ENCODE assay signal across 13 cellular contexts in the genomic region with DNA sequence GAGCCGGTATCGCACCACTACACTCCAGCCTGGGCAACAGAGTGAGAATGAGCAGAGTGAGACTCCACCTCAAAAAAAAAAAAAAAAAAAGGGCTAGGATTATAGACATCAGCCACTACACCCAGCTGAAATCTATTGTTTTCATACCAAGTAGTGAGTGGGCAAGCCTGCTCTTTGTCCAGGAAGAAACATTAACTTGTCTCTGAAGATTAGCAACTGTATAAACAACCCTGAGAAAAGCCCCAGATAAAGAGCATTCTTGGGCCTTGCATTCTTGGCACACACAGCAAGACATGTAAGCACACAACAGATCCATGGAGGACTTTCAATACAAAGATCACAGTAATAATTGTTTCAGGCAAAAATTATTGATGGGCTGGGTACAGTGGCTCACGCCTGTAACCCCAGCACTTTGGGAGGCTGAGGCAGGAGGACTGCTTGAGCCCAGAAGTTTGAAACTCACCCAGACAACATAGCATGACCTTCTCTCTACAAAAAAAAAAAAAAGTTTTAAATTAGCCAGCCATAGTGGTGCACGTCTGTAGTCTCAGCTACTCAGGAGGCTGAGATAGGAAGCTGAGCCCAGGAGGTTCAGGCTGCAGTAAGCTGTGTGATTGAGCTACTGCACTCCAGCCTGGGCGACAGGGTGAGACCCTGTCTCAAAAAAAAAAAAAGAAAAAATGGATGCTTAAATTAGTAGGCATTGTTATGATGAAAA. TPM values are rescaled to one million over a fixed set of nuclear protein-coding genes. Genes with fewer than 3 reads are reported as not detected.
DNase-seq lines count a peak whose midpoint lies in the region; TF ChIP-seq lines count a peak whose summit lies in the region.
"Had no signal": no experiment of that assay in that cellular context is flagged by ENCODE, and none has a peak within 500 bp of the region (broad histone marks: within the 10 kb centered on the region; RNA-seq: fewer than 3 reads in every experiment).

No MANE protein-coding gene starts in this region.

- H3K9me2 ChIP-seq in SU-DHL-6 (replicated peaks; ENCODE audit: insufficient read depth, low read length) = no peaks in the 10 kb centered on the region

- DNase-seq in Caco-2 = peak; percentile 71 to 77
- peak; percentile 83 for DNase-seq in fibroblast of peridontal ligament (ENCODE audit: extremely low read depth)
- DNase-seq in progenitor cell of endocrine pancreas (ENCODE audit: low spot score, unreplicated experiment) = no peak
- no peak for DNase-seq in DMS153 (lab: John Stamatoyannopoulos, UW)
- no peak for DNase-seq in NCI-H1436 treated with DMSO at 0.1 percent for 48 hours (lab: John Stamatoyannopoulos, UW)
- DNase-seq in NCI-H1105 treated with DMSO at 0.1 percent for 48 hours (lab: John Stamatoyannopoulos, UW) = no peak
- DNase-seq in activated CD4-positive, alpha-beta memory T cell treated with anti-CD3 and anti-CD28 coated beads, Interleukin-2, amount 10 ng/mL, durations not matched to agents 7 days and 5 days = no peak
- DNase-seq: activated CD4-positive, CD25-positive, alpha-beta regulatory T cell; cortex of kidney; NCI-H526; stimulated activated naive B cell treated with anti-CD40 and anti-IgM and Interleukin-4, amounts not matched to agents 10 μg/mL and 1 μg/mL and 100 μg/mL, for 72 hours had no signal

- H3K36me3 ChIP-seq in Caco-2 (ENCODE audit: control insufficient read depth, insufficient read depth, low read length) = no peaks in the 10 kb centered on the region
- no peaks in the 10 kb centered on the region for H3K36me3 ChIP-seq in SU-DHL-6 (ENCODE audit: low read length)
- H3K36me3 ChIP-seq: neutrophil had no signal

- H3K27me3 ChIP-seq in Caco-2 (replicated peaks; ENCODE audit: control insufficient read depth, insufficient read depth, low read length) = no peaks in the 10 kb centered on the region
- H3K27me3 ChIP-seq in SU-DHL-6 (ENCODE audit: low read length) = no peaks in the 10 kb centered on the region
- H3K27me3 ChIP-seq: neutrophil had no signal

- peaks cover 38% of the 10 kb centered on the region for H3K36me3 Mint-ChIP-seq in Caco-2 (ENCODE audit: insufficient read depth, unreplicated experiment)
- H3K36me3 Mint-ChIP-seq in progenitor cell of endocrine pancreas (ENCODE audit: insufficient read depth) = peaks cover 6% of the 10 kb centered on the region
- H3K36me3 Mint-ChIP-seq in activated CD4-positive, alpha-beta memory T cell treated with anti-CD3 and anti-CD28 coated beads, Interleukin-2, amount 10 ng/mL, durations not matched to agents 7 days and 5 days (ENCODE audit: low read depth) = peaks cover 6% of the 10 kb centered on the region

- CTCF ChIA-PET in Caco-2 (lab: Charles Lee) = interaction anchor here (0.6 to 1.5 kb wide), 3 partner anchors 13 to 46 kb away, joined by 3 to 9 read pairs (median 8); partner anchors contain the start of gene PHKG1
- CTCF ChIA-PET in activated CD4-positive, alpha-beta memory T cell treated with anti-CD3 and anti-CD28 coated beads, Interleukin-2, amount 10 ng/mL, durations not matched to agents 7 days and 5 days (lab: Charles Lee) = interaction anchor here (1.4 kb wide), 1 partner anchor 13 kb away, joined by 4 read pairs; no protein-coding TSS in a partner anchor

- H3K4me3 Mint-ChIP-seq in Caco-2 (ENCODE audit: unreplicated experiment) (peak overlapping the region; percentile 58), progenitor cell of endocrine pancreas (ENCODE audit: low read depth) (peak overlapping the region; percentile 9)
- H3K4me3 Mint-ChIP-seq in activated CD4-positive, alpha-beta memory T cell treated with anti-CD3 and anti-CD28 coated beads, Interleukin-2, amount 10 ng/mL, durations not matched to agents 7 days and 5 days = no peak overlapping the region
- H3K4me3 Mint-ChIP-seq: stimulated activated naive B cell treated with anti-CD40 and anti-IgM and Interleukin-4, amounts not matched to agents 10 μg/mL and 1 μg/mL and 100 μg/mL, for 72 hours had no signal

- no TSS peak for BruUV-seq in Caco-2 (replicated peaks; lab: Mats Ljungman, UMichigan)

- H3K9me3 ChIP-seq in Caco-2 (no peaks in the 10 kb centered on the region), SU-DHL-6 (ENCODE audit: insufficient read depth, low read length) (no peaks in the 10 kb centered on the region)
- H3K9me3 ChIP-seq: neutrophil had no signal

- 0 out of 2 replicates have a peak, but pooled peaks cover 8% of the 10 kb centered on the region for H3F3A ChIP-seq in SU-DHL-6 (ENCODE audit: insufficient read depth)

- peak overlapping the region; percentile 16; the same call in 1 of the 2 replicates for H3K27ac ChIP-seq in SU-DHL-6 (ENCODE audit: low read depth, low read length)
- H3K27ac ChIP-seq: neutrophil had no signal

- H3K4me3 ChIP-seq in Caco-2 (ENCODE audit: low read depth, low read length) (no peak overlapping the region), SU-DHL-6 (ENCODE audit: insufficient read depth, low read length, poor library complexity, severe bottlenecking) (no peak overlapping the region)

- peaks cover 52% of the 10 kb centered on the region for H3K79me2 ChIP-seq in SU-DHL-6 (ENCODE audit: insufficient read depth, low read length)

- H3K9me3 Mint-ChIP-seq in Caco-2 (ENCODE audit: unreplicated experiment) = no peaks in the 10 kb centered on the region
- no peaks in the 10 kb centered on the region for H3K9me3 Mint-ChIP-seq in progenitor cell of endocrine pancreas (ENCODE audit: low read depth)
- H3K9me3 Mint-ChIP-seq in activated CD4-positive, alpha-beta memory T cell treated with anti-CD3 and anti-CD28 coated beads, Interleukin-2, amount 10 ng/mL, durations not matched to agents 7 days and 5 days = no peaks in the 10 kb centered on the region
- H3K9me3 Mint-ChIP-seq: stimulated activated naive B cell treated with anti-CD40 and anti-IgM and Interleukin-4, amounts not matched to agents 10 μg/mL and 1 μg/mL and 100 μg/mL, for 72 hours had no signal

- TF ChIP-seq CTCF in Caco-2 (IDR thresholded peaks at IDR 0.05; ENCODE audit: insufficient read depth in 1 of 2, low read depth in 1 of 2, low read length in 1 of 2, severe bottlenecking in 1 of 2, unreplicated experiment in 1 of 2) (no peak), SU-DHL-6 (IDR thresholded peaks at IDR 0.05; ENCODE audit: insufficient read depth, low read length, poor library complexity, severe bottlenecking) (no peak), progenitor cell of endocrine pancreas (IDR thresholded peaks at IDR 0.05; ENCODE audit: unreplicated experiment) (no peak)

- H3K4me1 Mint-ChIP-seq in Caco-2 (ENCODE audit: low read depth, unreplicated experiment) (peaks cover 11% of the 10 kb centered on the region), progenitor cell of endocrine pancreas (ENCODE audit: low read depth) (peaks cover 12% of the 10 kb centered on the region)
- H3K4me1 Mint-ChIP-seq in activated CD4-positive, alpha-beta memory T cell treated with anti-CD3 and anti-CD28 coated beads, Interleukin-2, amount 10 ng/mL, durations not matched to agents 7 days and 5 days = peaks cover 14% of the 10 kb centered on the region

- H4K20me1 ChIP-seq in SU-DHL-6 (ENCODE audit: low read depth, low read length) = no peaks in the 10 kb centered on the region

- H3K4me1 ChIP-seq in Caco-2 = peaks cover 33% of the 10 kb centered on the region

- H3K27me3 Mint-ChIP-seq in Caco-2 (ENCODE audit: insufficient read depth, unreplicated experiment) = no peaks in the 10 kb centered on the region
- no peaks in the 10 kb centered on the region for H3K27me3 Mint-ChIP-seq in progenitor cell of endocrine pancreas
- H3K27me3 Mint-ChIP-seq in activated CD4-positive, alpha-beta memory T cell treated with anti-CD3 and anti-CD28 coated beads, Interleukin-2, amount 10 ng/mL, durations not matched to agents 7 days and 5 days = no peaks in the 10 kb centered on the region
- H3K27me3 Mint-ChIP-seq: stimulated activated naive B cell treated with anti-CD40 and anti-IgM and Interleukin-4, amounts not matched to agents 10 μg/mL and 1 μg/mL and 100 μg/mL, for 72 hours had no signal

- H3K27ac Mint-ChIP-seq in Caco-2 (ENCODE audit: unreplicated experiment) = peak overlapping the region; percentile 75
- H3K27ac Mint-ChIP-seq in progenitor cell of endocrine pancreas = peak overlapping the region; percentile 98
- no peak overlapping the region for H3K27ac Mint-ChIP-seq in activated CD4-positive, alpha-beta memory T cell treated with anti-CD3 and anti-CD28 coated beads, Interleukin-2, amount 10 ng/mL, durations not matched to agents 7 days and 5 days
- H3K27ac Mint-ChIP-seq: stimulated activated naive B cell treated with anti-CD40 and anti-IgM and Interleukin-4, amounts not matched to agents 10 μg/mL and 1 μg/mL and 100 μg/mL, for 72 hours had no signal

- no peak overlapping the region for H3K9ac ChIP-seq in SU-DHL-6 (ENCODE audit: low read length)

- intact Hi-C loops in Caco-2 (cut with micrococcal nuclease; ENCODE audit: unreplicated experiment) = loop anchor here (1.0 kb wide), 1 partner anchor 13 kb away; no protein-coding TSS in a partner anchor

- H2AFZ ChIP-seq in SU-DHL-6 (ENCODE audit: low read depth, low read length, severe bottlenecking) = no peak overlapping the region

- POLR2A ChIA-PET in Caco-2 (lab: Charles Lee) = interaction anchor here (0.6 to 1.8 kb wide), 6 partner anchors 13 to 444 kb away, joined by 3 to 9 read pairs (median 4); partner anchors contain the start of gene CHCHD2
- POLR2A ChIA-PET in activated CD4-positive, alpha-beta memory T cell treated with anti-CD3 and anti-CD28 coated beads, Interleukin-2, amount 10 ng/mL, durations not matched to agents 7 days and 5 days (lab: Charles Lee) = no interaction called here

- no peak overlapping the region for H3K4me2 ChIP-seq in SU-DHL-6 (ENCODE audit: low read depth, low read length, poor library complexity, severe bottlenecking)

RNA-seq across cellular contexts. Expression of gene PSPH, which starts 4.4 kb away (rescaled TPM):
- total RNA-seq in Caco-2 (2022) (107 and 111 TPM in 2 replicates), progenitor cell of endocrine pancreas (36.6 and 39.8 TPM in 2 replicates)
- 10 to 100 TPM; 12.0 to 13.7 TPM for total RNA-seq in activated CD4-positive, alpha-beta memory T cell treated with anti-CD3 and anti-CD28 coated beads, Interleukin-2, amount 10 ng/mL, durations not matched to agents 7 days and 5 days

RNA-seq across cellular contexts. Expression of gene CCT6A, which starts 4.7 kb away (rescaled TPM):
- total RNA-seq in Caco-2 (2022) (242 and 248 TPM in 2 replicates), progenitor cell of endocrine pancreas (150 and 159 TPM in 2 replicates)
- 100 to 1,000 TPM; 105 TPM for total RNA-seq in activated CD4-positive, alpha-beta memory T cell treated with anti-CD3 and anti-CD28 coated beads, Interleukin-2, amount 10 ng/mL, durations not matched to agents 7 days and 5 days

RNA-seq across cellular contexts. Expression of gene SUMF2, which starts 17.2 kb away (rescaled TPM):
- 150 and 172 TPM in 2 replicates for total RNA-seq in Caco-2 (2022)
- total RNA-seq in progenitor cell of endocrine pancreas = 89.5 and 90.8 TPM in 2 replicates
- 100 to 1,000 TPM; 118 to 119 TPM for total RNA-seq in activated CD4-positive, alpha-beta memory T cell treated with anti-CD3 and anti-CD28 coated beads, Interleukin-2, amount 10 ng/mL, durations not matched to agents 7 days and 5 days

RNA-seq across cellular contexts. Expression of gene PHKG1, which starts 45.9 kb away (rescaled TPM):
- total RNA-seq in Caco-2 (2022) (1.1 and 1.6 TPM in 2 replicates), progenitor cell of endocrine pancreas (0.27 and 1.2 TPM in 2 replicates)
- 1 to 10 TPM; 1.5 to 2.2 TPM for total RNA-seq in activated CD4-positive, alpha-beta memory T cell treated with anti-CD3 and anti-CD28 coated beads, Interleukin-2, amount 10 ng/mL, durations not matched to agents 7 days and 5 days

RNA-seq across cellular contexts. Expression of gene CHCHD2, which starts 59.4 kb away (rescaled TPM):
- total RNA-seq in Caco-2 (2022) (454 and 459 TPM in 2 replicates), progenitor cell of endocrine pancreas (137 TPM in 2 replicates)
- 100 to 1,000 TPM; 482 to 505 TPM for total RNA-seq in activated CD4-positive, alpha-beta memory T cell treated with anti-CD3 and anti-CD28 coated beads, Interleukin-2, amount 10 ng/mL, durations not matched to agents 7 days and 5 days

Comparison
In these comparisons a context has a peak if more than half of its experiments do, and no peak if none do; other contexts are left out.
1. DNase-seq: peak in Caco-2 (2 of 2) and fibroblast of peridontal ligament (single experiment); none in progenitor cell of endocrine pancreas (single experiment), DMS153 (single experiment), NCI-H1436 treated with DMSO at 0.1 percent for 48 hours (single experiment), NCI-H1105 treated with DMSO at 0.1 percent for 48 hours (single experiment) and activated CD4-positive, alpha-beta memory T cell treated with anti-CD3 and anti-CD28 coated beads, Interleukin-2, amount 10 ng/mL, durations not matched to agents 7 days and 5 days (single experiment).